Comparison of ENCODE assay signal across 8 cellular contexts in genomic region chr5:131536211-131536826, GRCh38.
DNase-seq lines count a peak whose midpoint lies in the region; ATAC-seq, FAIRE-seq and TF ChIP-seq lines count a peak whose summit lies in the region.

No MANE protein-coding gene starts in this region.

- H3K4me1 Mint-ChIP-seq in CD4-positive, alpha-beta T cell (ENCODE audit: low read depth): peaks cover 86% of the 10 kb centered on the region
- H3K4me1 Mint-ChIP-seq in Caco-2 (ENCODE audit: low read depth, unreplicated experiment): no peaks in the 10 kb centered on the region

- H3K27ac ChIP-seq in CD4-positive, alpha-beta T cell (ENCODE audit: low read depth, low read length): peak overlapping the region; percentile 59
- H3K27ac ChIP-seq in fibroblast of lung (ENCODE audit: insufficient read depth, low read length) (no peak overlapping the region), thyroid gland (no peak overlapping the region)

- ATAC-seq in CD4-positive, alpha-beta T cell (ENCODE audit: poor library complexity): peak; percentile 48
- ATAC-seq in GM19043 (IDR thresholded peaks at IDR 0.05; ENCODE audit: low read depth, unreplicated experiment) (peak; percentile 93), HG03095 (IDR thresholded peaks at IDR 0.05; ENCODE audit: unreplicated experiment) (peak; percentile 94)

- FAIRE-seq in frontal cortex (lab: Jason Lieb, UNC): no peak

- BruUV-seq in Caco-2 (replicated peaks; lab: Mats Ljungman, UMichigan): no TSS peak

- H3K9ac ChIP-seq in fibroblast of lung (ENCODE audit: insufficient read depth, low read length): no peak overlapping the region

- H3K27me3 ChIP-seq in CD4-positive, alpha-beta T cell (ENCODE audit: control insufficient read depth, insufficient read depth, low read length): no peaks in the 10 kb centered on the region
- H3K27me3 ChIP-seq in fibroblast of lung (ENCODE audit: control insufficient read depth, insufficient read depth, low read length) (no peaks in the 10 kb centered on the region), thyroid gland (no peaks in the 10 kb centered on the region), Caco-2 (replicated peaks; ENCODE audit: control insufficient read depth, insufficient read depth, low read length) (no peaks in the 10 kb centered on the region)

- peak overlapping the region; percentile 84 for H3K27ac Mint-ChIP-seq in CD4-positive, alpha-beta T cell
- H3K27ac Mint-ChIP-seq in Caco-2 (ENCODE audit: unreplicated experiment): no peak overlapping the region

- peaks cover 14% of the 10 kb centered on the region for H3K4me1 ChIP-seq in fibroblast of lung (ENCODE audit: control insufficient read depth, extremely low read depth, insufficient read depth, low read length)
- H3K4me1 ChIP-seq in thyroid gland: peaks cover 0 to 16% of the 10 kb centered on the region in 2 donors
- no peaks in the 10 kb centered on the region; the same call in 1 of the 2 replicates for H3K4me1 ChIP-seq in Caco-2

- no peaks in the 10 kb centered on the region for H3K9me3 Mint-ChIP-seq in CD4-positive, alpha-beta T cell
- H3K9me3 Mint-ChIP-seq in Caco-2 (ENCODE audit: unreplicated experiment): no peaks in the 10 kb centered on the region

- 81 to 83% methylated on average over 6 of the region's 6 CpGs for WGBS in thyroid gland, 2 donors

- TF ChIP-seq POLR2A in thyroid gland (IDR thresholded peaks at IDR 0.05): no peak

- no peaks in the 10 kb centered on the region for H3K79me2 ChIP-seq in fibroblast of lung (ENCODE audit: control insufficient read depth, insufficient read depth, low read length)

- no peak for DNase-seq in CD4-positive, alpha-beta T cell
- DNase-seq in NOMO-1 treated with dmso at 0.1 percent for 144 hours (lab: John Stamatoyannopoulos, UW; ENCODE audit: unreplicated experiment) (peak; percentile 71), fibroblast of lung (ENCODE audit: low read depth in 2 of 2) (peak; percentile 66 to 72), thyroid gland (no peak), frontal cortex (ENCODE audit: low spot score in 2 of 2) (no peak), Caco-2 (no peak)

- H3K36me3 ChIP-seq in fibroblast of lung (ENCODE audit: control insufficient read depth, insufficient read depth, low read length): no peaks in the 10 kb centered on the region
- H3K36me3 ChIP-seq in thyroid gland: no peaks in the 10 kb centered on the region
- H3K36me3 ChIP-seq in Caco-2 (ENCODE audit: control insufficient read depth, insufficient read depth, low read length): no peaks in the 10 kb centered on the region

- H3K4me2 ChIP-seq in fibroblast of lung (ENCODE audit: extremely low read depth, insufficient read depth, low read length): no peak overlapping the region

- H4K20me1 ChIP-seq in fibroblast of lung (ENCODE audit: control insufficient read depth, extremely low read depth, insufficient read depth, low read length): no peaks in the 10 kb centered on the region

- TF ChIP-seq CTCF in CD4-positive, alpha-beta T cell (IDR thresholded peaks at IDR 0.05): no peak
- TF ChIP-seq CTCF in fibroblast of lung (conservative IDR thresholded peaks at IDR 0.05 in 1 of 2, IDR thresholded peaks at IDR 0.05 in 1 of 2; ENCODE audit: low read depth in 1 of 2, low read length in 2 of 2) (no peak), thyroid gland (IDR thresholded peaks at IDR 0.05) (no peak), Caco-2 (IDR thresholded peaks at IDR 0.05; ENCODE audit: insufficient read depth in 1 of 2, low read depth in 1 of 2, low read length in 1 of 2, severe bottlenecking in 1 of 2, unreplicated experiment in 1 of 2) (no peak)

- H3K27me3 Mint-ChIP-seq in CD4-positive, alpha-beta T cell: no peaks in the 10 kb centered on the region
- H3K27me3 Mint-ChIP-seq in Caco-2 (ENCODE audit: insufficient read depth, unreplicated experiment): no peaks in the 10 kb centered on the region

- intact Hi-C loops in CD4-positive, alpha-beta T cell (cut with DNase I, micrococcal nuclease): no loop called here
- intact Hi-C loops in thyroid gland (cut with DNase I): no loop called here
- intact Hi-C loops in Caco-2 (cut with micrococcal nuclease; ENCODE audit: unreplicated experiment): no loop called here

- H2AFZ ChIP-seq in fibroblast of lung (ENCODE audit: low read length): no peak overlapping the region

- CTCF ChIA-PET in CD4-positive, alpha-beta T cell (lab: Charles Lee): no interaction called here
- CTCF ChIA-PET in Caco-2 (lab: Charles Lee): no interaction called here

- H3K4me3 ChIP-seq in fibroblast of lung (replicated peaks in 1 of 4; ENCODE audit: control extremely low read depth in 1 of 4, insufficient read depth in 1 of 4, low read depth in 3 of 4, low read length in 4 of 4) (no peak overlapping the region), thyroid gland (replicated peaks in 1 of 3) (no peak overlapping the region), Caco-2 (ENCODE audit: low read depth, low read length) (no peak overlapping the region)

- POLR2A ChIA-PET in CD4-positive, alpha-beta T cell (lab: Charles Lee): interaction anchor here (1.1 to 1.2 kb wide), 4 partner anchors 9 to 13 kb away, joined by 4 to 5 read pairs (median 4); no protein-coding TSS in a partner anchor
- POLR2A ChIA-PET in Caco-2 (lab: Charles Lee): no interaction called here

- peaks cover 43% of the 10 kb centered on the region for H3K36me3 Mint-ChIP-seq in CD4-positive, alpha-beta T cell (ENCODE audit: low read depth)
- H3K36me3 Mint-ChIP-seq in Caco-2 (ENCODE audit: insufficient read depth, unreplicated experiment): peaks cover 6% of the 10 kb centered on the region

- no peaks in the 10 kb centered on the region for H3K9me3 ChIP-seq in CD4-positive, alpha-beta T cell (ENCODE audit: control insufficient read depth, low read length)
- no peaks in the 10 kb centered on the region for H3K9me3 ChIP-seq in fibroblast of lung (ENCODE audit: control insufficient read depth, insufficient read depth, low read depth, low read length)
- H3K9me3 ChIP-seq in thyroid gland: no peaks in the 10 kb centered on the region
- H3K9me3 ChIP-seq in Caco-2: no peaks in the 10 kb centered on the region

- H3K4me3 Mint-ChIP-seq in CD4-positive, alpha-beta T cell: peak overlapping the region; percentile 77
- no peak overlapping the region for H3K4me3 Mint-ChIP-seq in Caco-2 (ENCODE audit: unreplicated experiment)

Comparison
In these comparisons a context has a peak if more than half of its experiments do, and no peak if none do; other contexts are left out.
1. DNase-seq: peak in NOMO-1 treated with dmso at 0.1 percent for 144 hours (single experiment) and fibroblast of lung (2 of 2); none in CD4-positive, alpha-beta T cell (0 of 10), thyroid gland (0 of 2), frontal cortex (0 of 2) and Caco-2 (0 of 2).
2. Peak in every context shown above with its lines, with median percentiles within 50 percentile points of each other: ATAC-seq.